In genomic region chr13:113926301-113926761, GRCh38 we compare ENCODE assay signal across 16 cellular contexts. TPM values are rescaled to one million over a fixed set of nuclear protein-coding genes. Genes with fewer than 3 reads are reported as not detected.
DNase-seq lines count a peak whose midpoint lies in the region; ATAC-seq, FAIRE-seq and TF ChIP-seq lines count a peak whose summit lies in the region.
"Had no signal": no experiment of that assay in that cellular context is flagged by ENCODE, and none has a peak within 500 bp of the region (broad histone marks: within the 10 kb centered on the region; RNA-seq: fewer than 3 reads in every experiment).

No MANE protein-coding gene starts in this region.

- H3K27me3 Mint-ChIP-seq in activated CD8-positive, alpha-beta memory T cell treated with anti-CD3 and anti-CD28 coated beads, Interleukin-2, amount 10 ng/mL, durations not matched to agents 7 days and 5 days: peaks cover 91% of the 10 kb centered on the region
- H3K27me3 Mint-ChIP-seq in astrocyte (ENCODE audit: low read depth, unreplicated experiment): peaks cover 7% of the 10 kb centered on the region
- H3K27me3 Mint-ChIP-seq in type B pancreatic cell: no peaks in the 10 kb centered on the region
- H3K27me3 Mint-ChIP-seq in activated naive CD8-positive, alpha-beta T cell treated with anti-CD3 and anti-CD28 coated beads, Interleukin-2, amount 50 U/mL, for 24 hours: peaks cover 36% of the 10 kb centered on the region

- H3K27ac ChIP-seq in astrocyte (ENCODE audit: low read depth, low read length): no peak overlapping the region
- H3K27ac ChIP-seq: A549, left lung had no signal

- H3K9me3 Mint-ChIP-seq in activated CD8-positive, alpha-beta memory T cell treated with anti-CD3 and anti-CD28 coated beads, Interleukin-2, amount 10 ng/mL, durations not matched to agents 7 days and 5 days (ENCODE audit: low read depth): peaks cover 6% of the 10 kb centered on the region
- H3K9me3 Mint-ChIP-seq in astrocyte (ENCODE audit: unreplicated experiment) (peaks cover 27% of the 10 kb centered on the region), type B pancreatic cell (peaks cover 10% of the 10 kb centered on the region)
- peaks cover 6% of the 10 kb centered on the region for H3K9me3 Mint-ChIP-seq in activated naive CD8-positive, alpha-beta T cell treated with anti-CD3 and anti-CD28 coated beads, Interleukin-2, amount 50 U/mL, for 24 hours

- H3K4me1 ChIP-seq in astrocyte (ENCODE audit: insufficient read depth, low read length): peaks cover 7% of the 10 kb centered on the region
- H3K4me1 ChIP-seq: A549 had no signal

- no peaks in the 10 kb centered on the region for H3K36me3 ChIP-seq in astrocyte (ENCODE audit: insufficient read depth, low read length)
- H3K36me3 ChIP-seq: left lung had no signal

- H3K36me3 Mint-ChIP-seq in activated CD8-positive, alpha-beta memory T cell treated with anti-CD3 and anti-CD28 coated beads, Interleukin-2, amount 10 ng/mL, durations not matched to agents 7 days and 5 days: peaks cover 4% of the 10 kb centered on the region
- H3K36me3 Mint-ChIP-seq in astrocyte (ENCODE audit: low read depth, unreplicated experiment) (peaks cover 8% of the 10 kb centered on the region), type B pancreatic cell (no peaks in the 10 kb centered on the region)
- peaks cover 3% of the 10 kb centered on the region for H3K36me3 Mint-ChIP-seq in activated naive CD8-positive, alpha-beta T cell treated with anti-CD3 and anti-CD28 coated beads, Interleukin-2, amount 50 U/mL, for 24 hours (ENCODE audit: low read depth)

- no peak overlapping the region for H3K9ac ChIP-seq in astrocyte (ENCODE audit: low read length)

- no peak overlapping the region for H3K27ac Mint-ChIP-seq in activated CD8-positive, alpha-beta memory T cell treated with anti-CD3 and anti-CD28 coated beads, Interleukin-2, amount 10 ng/mL, durations not matched to agents 7 days and 5 days
- H3K27ac Mint-ChIP-seq in astrocyte (ENCODE audit: unreplicated experiment) (peak overlapping the region; percentile 20), type B pancreatic cell (no peak overlapping the region)
- H3K27ac Mint-ChIP-seq in activated naive CD8-positive, alpha-beta T cell treated with anti-CD3 and anti-CD28 coated beads, Interleukin-2, amount 50 U/mL, for 24 hours: no peak overlapping the region

- peak; percentile 38 for DNase-seq in activated CD8-positive, alpha-beta memory T cell treated with anti-CD3 and anti-CD28 coated beads, Interleukin-2, amount 10 ng/mL, durations not matched to agents 7 days and 5 days
- DNase-seq in activated CD8-positive, alpha-beta memory T cell treated with anti-CD3 and anti-CD28 coated beads for 24 hours: no peak
- DNase-seq in astrocyte (ENCODE audit: low read depth) (no peak), left lobe of liver (ENCODE audit: low spot score) (peak; percentile 24), type B pancreatic cell (ENCODE audit: extremely low spot score, unreplicated experiment) (peak; percentile 57), Kasumi-1 (lab: John Stamatoyannopoulos, UW) (no peak), NCI-H187 (lab: John Stamatoyannopoulos, UW) (no peak)
- DNase-seq in activated naive CD8-positive, alpha-beta T cell treated with anti-CD3 and anti-CD28 coated beads, Interleukin-2, amount 50 U/mL, for 24 hours: no peak
- DNase-seq: activated CD4-positive, CD25-positive, alpha-beta regulatory T cell; activated T-cell treated with anti-CD3 and anti-CD28 coated beads, Interleukin-2, amount 50 U/mL, for 48 hours; left lung; NCI-H146; substantia nigra had no signal

- no peak for ATAC-seq in activated CD8-positive, alpha-beta memory T cell treated with anti-CD3 and anti-CD28 coated beads, Interleukin-2, amount 10 ng/mL, durations not matched to agents 7 days and 5 days
- no peak for ATAC-seq in left lobe of liver
- no peak for ATAC-seq in activated naive CD8-positive, alpha-beta T cell treated with anti-CD3 and anti-CD28 coated beads, Interleukin-2, amount 50 U/mL, for 24 hours
- ATAC-seq: A549, left lung had no signal

- peaks cover 10% of the 10 kb centered on the region for H3K9me3 ChIP-seq in astrocyte (ENCODE audit: insufficient read depth, low read depth, low read length)

- no peaks in the 10 kb centered on the region for H3K79me2 ChIP-seq in astrocyte (ENCODE audit: insufficient read depth, low read length)

- no peaks in the 10 kb centered on the region for H3K27me3 ChIP-seq in astrocyte (ENCODE audit: insufficient read depth, low read length)

- H3K4me2 ChIP-seq in astrocyte (ENCODE audit: low read length): no peak overlapping the region
- H3K4me2 ChIP-seq: A549, smooth muscle cell had no signal

- H3K4me1 Mint-ChIP-seq in activated CD8-positive, alpha-beta memory T cell treated with anti-CD3 and anti-CD28 coated beads, Interleukin-2, amount 10 ng/mL, durations not matched to agents 7 days and 5 days: peaks cover 8% of the 10 kb centered on the region
- peaks cover 2% of the 10 kb centered on the region for H3K4me1 Mint-ChIP-seq in astrocyte (ENCODE audit: low read depth, unreplicated experiment)
- H3K4me1 Mint-ChIP-seq in type B pancreatic cell (ENCODE audit: unreplicated experiment): peaks cover 8% of the 10 kb centered on the region
- peaks cover 8% of the 10 kb centered on the region for H3K4me1 Mint-ChIP-seq in activated naive CD8-positive, alpha-beta T cell treated with anti-CD3 and anti-CD28 coated beads, Interleukin-2, amount 50 U/mL, for 24 hours

- TF ChIP-seq CTCF in astrocyte (IDR thresholded peaks at IDR 0.05; ENCODE audit: insufficient read depth, low read depth, low read length) (no peak), type B pancreatic cell (conservative IDR thresholded peaks at IDR 0.05) (no peak)

- H3K4me3 Mint-ChIP-seq in activated CD8-positive, alpha-beta memory T cell treated with anti-CD3 and anti-CD28 coated beads, Interleukin-2, amount 10 ng/mL, durations not matched to agents 7 days and 5 days: no peak overlapping the region
- H3K4me3 Mint-ChIP-seq in astrocyte (ENCODE audit: unreplicated experiment) (no peak overlapping the region), type B pancreatic cell (no peak overlapping the region)
- no peak overlapping the region for H3K4me3 Mint-ChIP-seq in activated naive CD8-positive, alpha-beta T cell treated with anti-CD3 and anti-CD28 coated beads, Interleukin-2, amount 50 U/mL, for 24 hours

- H3K4me3 ChIP-seq in astrocyte (ENCODE audit: insufficient read depth, low read depth, low read length): no peak overlapping the region
- H3K4me3 ChIP-seq: A549, left lung, smooth muscle cell had no signal

- CTCF ChIA-PET in activated CD8-positive, alpha-beta memory T cell treated with anti-CD3 and anti-CD28 coated beads, Interleukin-2, amount 10 ng/mL, durations not matched to agents 7 days and 5 days (lab: Charles Lee): no interaction called here

- FAIRE-seq in astrocyte (lab: Jason Lieb, UNC): no peak
- FAIRE-seq: A549, D721Med had no signal

- no peak overlapping the region for H2AFZ ChIP-seq in astrocyte (ENCODE audit: low read depth, low read length)

- H4K20me1 ChIP-seq in astrocyte (ENCODE audit: insufficient read depth, low read length): no peaks in the 10 kb centered on the region

RNA-seq across cellular contexts. Expression of gene C13orf46, which starts 47.5 kb away (rescaled TPM):
- 1 to 10 TPM in 1 of 2 experiments, under 1 TPM in 1; 0.37 to 2.3 TPM for total RNA-seq in activated CD8-positive, alpha-beta memory T cell treated with anti-CD3 and anti-CD28 coated beads, Interleukin-2, amount 10 ng/mL, durations not matched to agents 7 days and 5 days
- total RNA-seq in astrocyte (3.0 and 5.0 TPM in 2 replicates), left lobe of liver (1.1 TPM), type B pancreatic cell (ENCODE audit: low replicate concordance) (0.29 TPM in 1 of 2 replicates, not detected in the other)

Comparison
In these comparisons a context has a peak if more than half of its experiments do, and no peak if none do; other contexts are left out.
1. DNase-seq: peak in activated CD8-positive, alpha-beta memory T cell treated with anti-CD3 and anti-CD28 coated beads, Interleukin-2, amount 10 ng/mL, durations not matched to agents 7 days and 5 days (single experiment), left lobe of liver (single experiment) and type B pancreatic cell (single experiment); none in activated CD8-positive, alpha-beta memory T cell treated with anti-CD3 and anti-CD28 coated beads for 24 hours (single experiment), astrocyte (single experiment), activated naive CD8-positive, alpha-beta T cell treated with anti-CD3 and anti-CD28 coated beads, Interleukin-2, amount 50 U/mL, for 24 hours (single experiment), Kasumi-1 (0 of 2) and NCI-H187 (0 of 2).